In the genomic region with DNA sequence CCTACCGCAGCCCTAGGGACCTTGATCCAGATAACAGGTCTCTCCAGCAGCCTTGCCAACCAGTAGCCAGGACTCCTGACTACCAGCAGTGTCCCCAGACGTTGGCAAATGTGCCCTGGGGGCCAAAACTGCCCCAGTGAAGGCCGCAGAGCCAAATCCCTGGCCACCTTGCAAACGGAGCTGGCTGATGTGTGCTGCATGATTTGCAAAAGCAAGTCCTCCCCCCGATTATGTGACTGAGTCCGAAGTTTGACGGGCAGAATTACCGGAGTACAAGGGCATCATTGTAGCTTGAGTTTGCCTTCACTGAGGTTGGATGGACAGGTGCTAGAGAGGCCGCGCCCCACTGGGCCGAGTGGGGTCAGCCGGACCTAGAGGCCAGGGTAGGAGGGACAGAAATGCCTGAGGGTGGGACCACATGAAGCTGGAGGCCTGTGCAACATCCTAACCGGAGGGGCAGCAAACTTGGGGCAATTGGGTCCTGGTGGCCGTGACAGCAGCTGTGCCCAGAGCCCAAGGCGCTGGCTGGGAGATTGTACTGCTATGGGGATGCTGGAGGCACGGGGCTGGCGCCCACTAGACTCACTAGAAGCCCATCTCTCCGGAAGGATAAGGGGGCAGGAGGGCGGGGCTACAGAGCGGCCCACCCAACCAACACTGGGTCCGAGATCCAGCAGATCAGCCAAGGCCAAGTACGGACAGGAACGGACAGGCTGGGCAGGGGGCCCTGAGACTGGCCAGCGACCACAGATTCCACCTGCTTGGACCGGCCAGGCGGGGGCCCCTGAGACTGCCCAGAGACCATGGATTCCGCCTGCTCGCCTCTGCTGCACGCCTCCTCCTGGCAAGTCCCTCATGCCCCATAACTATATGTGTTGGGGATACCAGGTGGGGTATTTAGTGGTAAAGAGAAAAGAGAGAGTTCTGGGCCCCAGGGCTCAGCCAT, we compare ENCODE assay signal across 1 cellular context.
TF ChIP-seq lines count a peak whose summit lies in the region.

No MANE protein-coding gene starts in this region.

TF ChIP-seq in HepG2, 621 proteins besides CTCF, POLR2A, EP300 and RAD21 (continued from another document and continues in another):
- TF ChIP-seq, protein P1, sequence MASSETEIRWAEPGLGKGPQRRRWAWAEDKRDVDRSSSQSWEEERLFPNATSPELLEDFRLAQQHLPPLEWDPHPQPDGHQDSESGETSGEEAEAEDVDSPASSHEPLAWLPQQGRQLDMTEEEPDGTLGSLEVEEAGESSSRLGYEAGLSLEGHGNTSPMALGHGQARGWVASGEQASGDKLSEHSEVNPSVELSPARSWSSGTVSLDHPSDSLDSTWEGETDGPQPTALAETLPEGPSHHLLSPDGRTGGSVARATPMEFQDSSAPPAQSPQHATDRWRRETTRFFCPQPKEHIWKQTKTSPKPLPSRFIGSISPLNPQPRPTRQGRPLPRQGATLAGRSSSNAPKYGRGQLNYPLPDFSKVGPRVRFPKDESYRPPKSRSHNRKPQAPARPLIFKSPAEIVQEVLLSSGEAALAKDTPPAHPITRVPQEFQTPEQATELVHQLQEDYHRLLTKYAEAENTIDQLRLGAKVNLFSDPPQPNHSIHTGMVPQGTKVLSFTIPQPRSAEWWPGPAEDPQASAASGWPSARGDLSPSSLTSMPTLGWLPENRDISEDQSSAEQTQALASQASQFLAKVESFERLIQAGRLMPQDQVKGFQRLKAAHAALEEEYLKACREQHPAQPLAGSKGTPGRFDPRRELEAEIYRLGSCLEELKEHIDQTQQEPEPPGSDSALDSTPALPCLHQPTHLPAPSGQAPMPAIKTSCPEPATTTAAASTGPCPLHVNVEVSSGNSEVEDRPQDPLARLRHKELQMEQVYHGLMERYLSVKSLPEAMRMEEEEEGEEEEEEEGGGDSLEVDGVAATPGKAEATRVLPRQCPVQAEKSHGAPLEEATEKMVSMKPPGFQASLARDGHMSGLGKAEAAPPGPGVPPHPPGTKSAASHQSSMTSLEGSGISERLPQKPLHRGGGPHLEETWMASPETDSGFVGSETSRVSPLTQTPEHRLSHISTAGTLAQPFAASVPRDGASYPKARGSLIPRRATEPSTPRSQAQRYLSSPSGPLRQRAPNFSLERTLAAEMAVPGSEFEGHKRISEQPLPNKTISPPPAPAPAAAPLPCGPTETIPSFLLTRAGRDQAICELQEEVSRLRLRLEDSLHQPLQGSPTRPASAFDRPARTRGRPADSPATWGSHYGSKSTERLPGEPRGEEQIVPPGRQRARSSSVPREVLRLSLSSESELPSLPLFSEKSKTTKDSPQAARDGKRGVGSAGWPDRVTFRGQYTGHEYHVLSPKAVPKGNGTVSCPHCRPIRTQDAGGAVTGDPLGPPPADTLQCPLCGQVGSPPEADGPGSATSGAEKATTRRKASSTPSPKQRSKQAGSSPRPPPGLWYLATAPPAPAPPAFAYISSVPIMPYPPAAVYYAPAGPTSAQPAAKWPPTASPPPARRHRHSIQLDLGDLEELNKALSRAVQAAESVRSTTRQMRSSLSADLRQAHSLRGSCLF (CRISPR knock-in tag; IDR thresholded peaks at IDR 0.05; ENCODE audit: borderline replicate concordance) = no peak
- TF ChIP-seq CHCHD3 (CRISPR knock-in tag; IDR thresholded peaks at IDR 0.05) = no peak
- TF ChIP-seq ETV6 (CRISPR knock-in tag; conservative IDR thresholded peaks at IDR 0.05) = peak; percentile 30; the same call in 1 of the 2 replicates
- TF ChIP-seq GZF1 (CRISPR knock-in tag; IDR thresholded peaks at IDR 0.05) = no peak; the same call in 1 of the 2 replicates
- no peak for TF ChIP-seq ZSCAN12 (CRISPR knock-in tag; IDR thresholded peaks at IDR 0.05)
- TF ChIP-seq KDM6A (CRISPR knock-in tag; IDR thresholded peaks at IDR 0.05; ENCODE audit: low read depth) = 0 out of 2 replicates have a peak, but pooled peaks have one; percentile 29
- TF ChIP-seq SETDB1 (CRISPR knock-in tag; IDR thresholded peaks at IDR 0.05; ENCODE audit: borderline replicate concordance) = no peak
- TF ChIP-seq, protein P2, sequence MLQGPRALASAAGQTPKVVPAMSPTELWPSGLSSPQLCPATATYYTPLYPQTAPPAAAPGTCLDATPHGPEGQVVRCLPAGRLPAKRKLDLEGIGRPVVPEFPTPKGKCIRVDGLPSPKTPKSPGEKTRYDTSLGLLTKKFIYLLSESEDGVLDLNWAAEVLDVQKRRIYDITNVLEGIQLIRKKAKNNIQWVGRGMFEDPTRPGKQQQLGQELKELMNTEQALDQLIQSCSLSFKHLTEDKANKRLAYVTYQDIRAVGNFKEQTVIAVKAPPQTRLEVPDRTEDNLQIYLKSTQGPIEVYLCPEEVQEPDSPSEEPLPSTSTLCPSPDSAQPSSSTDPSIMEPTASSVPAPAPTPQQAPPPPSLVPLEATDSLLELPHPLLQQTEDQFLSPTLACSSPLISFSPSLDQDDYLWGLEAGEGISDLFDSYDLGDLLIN (CRISPR knock-in tag; IDR thresholded peaks at IDR 0.05; ENCODE audit: borderline replicate concordance) = no peak
- TF ChIP-seq AHR (CRISPR knock-in tag; IDR thresholded peaks at IDR 0.05) = 0 out of 2 replicates have a peak, but pooled peaks have one; percentile 6
- TF ChIP-seq DPF2 (CRISPR knock-in tag; IDR thresholded peaks at IDR 0.05; ENCODE audit: borderline replicate concordance, low read depth) = no peak; the same call in 1 of the 2 replicates
- TF ChIP-seq JARID2 (CRISPR knock-in tag; IDR thresholded peaks at IDR 0.05; ENCODE audit: insufficient replicate concordance) = no peak
- no peak; the same call in 1 of the 2 replicates for TF ChIP-seq ZNF770 (CRISPR knock-in tag; IDR thresholded peaks at IDR 0.05)
- TF ChIP-seq AGO2 (optimal IDR thresholded peaks at IDR 0.05; ENCODE audit: low read depth, low read length) = no peak
- TF ChIP-seq, protein P3, sequence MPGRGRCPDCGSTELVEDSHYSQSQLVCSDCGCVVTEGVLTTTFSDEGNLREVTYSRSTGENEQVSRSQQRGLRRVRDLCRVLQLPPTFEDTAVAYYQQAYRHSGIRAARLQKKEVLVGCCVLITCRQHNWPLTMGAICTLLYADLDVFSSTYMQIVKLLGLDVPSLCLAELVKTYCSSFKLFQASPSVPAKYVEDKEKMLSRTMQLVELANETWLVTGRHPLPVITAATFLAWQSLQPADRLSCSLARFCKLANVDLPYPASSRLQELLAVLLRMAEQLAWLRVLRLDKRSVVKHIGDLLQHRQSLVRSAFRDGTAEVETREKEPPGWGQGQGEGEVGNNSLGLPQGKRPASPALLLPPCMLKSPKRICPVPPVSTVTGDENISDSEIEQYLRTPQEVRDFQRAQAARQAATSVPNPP (CRISPR knock-in tag; IDR thresholded peaks at IDR 0.05) = no peak
- TF ChIP-seq GTF3A (CRISPR knock-in tag; conservative IDR thresholded peaks at IDR 0.05) = no peak
- TF ChIP-seq MIER3 (CRISPR knock-in tag; IDR thresholded peaks at IDR 0.05; ENCODE audit: borderline replicate concordance) = peak; percentile 29; the same call in 1 of the 2 replicates
- no peak for TF ChIP-seq ZNF556 (CRISPR knock-in tag; IDR thresholded peaks at IDR 0.05; ENCODE audit: borderline replicate concordance)
- peak; percentile 38; the same call in 1 of the 2 replicates for TF ChIP-seq ZNF441 (CRISPR knock-in tag; IDR thresholded peaks at IDR 0.05; ENCODE audit: borderline replicate concordance)
- TF ChIP-seq ZBTB7A (CRISPR knock-in tag; IDR thresholded peaks at IDR 0.05) = peak; percentile 85; the same call in 1 of the 2 replicates
- TF ChIP-seq SALL2 (CRISPR knock-in tag; IDR thresholded peaks at IDR 0.05) = 0 out of 2 replicates have a peak, but pooled peaks have one; percentile 14
- TF ChIP-seq KLF16 (CRISPR knock-in tag; IDR thresholded peaks at IDR 0.05) = no peak
- no peak for TF ChIP-seq ZNF772 (CRISPR knock-in tag; IDR thresholded peaks at IDR 0.05)
- no peak for TF ChIP-seq ZNF777 (CRISPR knock-in tag; IDR thresholded peaks at IDR 0.05)
- no peak for TF ChIP-seq REL (CRISPR knock-in tag; conservative IDR thresholded peaks at IDR 0.05)
- TF ChIP-seq STAT5B (CRISPR knock-in tag; IDR thresholded peaks at IDR 0.05) = no peak
- TF ChIP-seq POLR2G (IDR thresholded peaks at IDR 0.05; ENCODE audit: low read depth, low read length) = peak; percentile 75
- 0 out of 2 replicates have a peak, but pooled peaks have one; percentile 70 for TF ChIP-seq CAMTA2 (CRISPR knock-in tag; IDR thresholded peaks at IDR 0.05; ENCODE audit: borderline replicate concordance)
- TF ChIP-seq ZNF260 (CRISPR knock-in tag; IDR thresholded peaks at IDR 0.05; ENCODE audit: borderline replicate concordance, low read depth) = no peak
- TF ChIP-seq KLF11 (CRISPR knock-in tag; IDR thresholded peaks at IDR 0.05) = no peak
- no peak for TF ChIP-seq U2AF1 (optimal IDR thresholded peaks at IDR 0.05; ENCODE audit: low read depth, low read length)
- peak; percentile 77 for TF ChIP-seq ARID4A (CRISPR knock-in tag; IDR thresholded peaks at IDR 0.05; ENCODE audit: borderline replicate concordance)
- TF ChIP-seq MEIS2 (CRISPR knock-in tag; IDR thresholded peaks at IDR 0.05) = peak; percentile 87
- peak; percentile 26; the same call in 1 of the 2 replicates for TF ChIP-seq GATAD2A (CRISPR knock-in tag; IDR thresholded peaks at IDR 0.05)
- TF ChIP-seq PHF8 (CRISPR knock-in tag; IDR thresholded peaks at IDR 0.05) = peak; percentile 65
- no peak for TF ChIP-seq ZEB1 (IDR thresholded peaks at IDR 0.05; ENCODE audit: insufficient replicate concordance, low read depth)
- no peak for TF ChIP-seq GPN1 (CRISPR knock-in tag; IDR thresholded peaks at IDR 0.05; ENCODE audit: borderline replicate concordance)
- peak in 1 of 2 experiments; percentile 50; a peak in 1 of 4 replicates for TF ChIP-seq NR2F1 (CRISPR knock-in tag; IDR thresholded peaks at IDR 0.05)
- TF ChIP-seq, protein P4, sequence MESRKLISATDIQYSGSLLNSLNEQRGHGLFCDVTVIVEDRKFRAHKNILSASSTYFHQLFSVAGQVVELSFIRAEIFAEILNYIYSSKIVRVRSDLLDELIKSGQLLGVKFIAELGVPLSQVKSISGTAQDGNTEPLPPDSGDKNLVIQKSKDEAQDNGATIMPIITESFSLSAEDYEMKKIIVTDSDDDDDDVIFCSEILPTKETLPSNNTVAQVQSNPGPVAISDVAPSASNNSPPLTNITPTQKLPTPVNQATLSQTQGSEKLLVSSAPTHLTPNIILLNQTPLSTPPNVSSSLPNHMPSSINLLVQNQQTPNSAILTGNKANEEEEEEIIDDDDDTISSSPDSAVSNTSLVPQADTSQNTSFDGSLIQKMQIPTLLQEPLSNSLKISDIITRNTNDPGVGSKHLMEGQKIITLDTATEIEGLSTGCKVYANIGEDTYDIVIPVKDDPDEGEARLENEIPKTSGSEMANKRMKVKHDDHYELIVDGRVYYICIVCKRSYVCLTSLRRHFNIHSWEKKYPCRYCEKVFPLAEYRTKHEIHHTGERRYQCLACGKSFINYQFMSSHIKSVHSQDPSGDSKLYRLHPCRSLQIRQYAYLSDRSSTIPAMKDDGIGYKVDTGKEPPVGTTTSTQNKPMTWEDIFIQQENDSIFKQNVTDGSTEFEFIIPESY (CRISPR knock-in tag; IDR thresholded peaks at IDR 0.05) = no peak
- TF ChIP-seq ZNF296 (CRISPR knock-in tag; conservative IDR thresholded peaks at IDR 0.05) = 0 out of 2 replicates have a peak, but pooled peaks have one; percentile 77
- TF ChIP-seq ARHGAP35 (CRISPR knock-in tag; IDR thresholded peaks at IDR 0.05; ENCODE audit: borderline replicate concordance) = no peak
- no peak for TF ChIP-seq SMARCC2 (IDR thresholded peaks at IDR 0.05)
- TF ChIP-seq ATF5 (CRISPR knock-in tag; IDR thresholded peaks at IDR 0.05; ENCODE audit: low read depth) = no peak
- no peak for TF ChIP-seq SRF (IDR thresholded peaks at IDR 0.05; ENCODE audit: low read depth, low read length)
- no peak for TF ChIP-seq DNMT1 (CRISPR knock-in tag; IDR thresholded peaks at IDR 0.05)
- TF ChIP-seq ZNF569 (CRISPR knock-in tag; IDR thresholded peaks at IDR 0.05; ENCODE audit: borderline replicate concordance) = no peak
- TF ChIP-seq KDM2A (CRISPR knock-in tag; IDR thresholded peaks at IDR 0.05; ENCODE audit: borderline replicate concordance, low read depth) = peak; percentile 30; the same call in 1 of the 2 replicates
